1 cellular context compared by ENCODE assay signal in genomic region chr4:78588894-78589545, GRCh38.
TF ChIP-seq lines count a peak whose summit lies in the region.

No MANE protein-coding gene starts in this region.

TF ChIP-seq in SK-N-SH treated with all-trans-retinoic acid at 6 μM for 48 hours, 23 proteins besides CTCF, POLR2A, EP300 and RAD21 (continued from another document):
- TF ChIP-seq, protein P1, sequence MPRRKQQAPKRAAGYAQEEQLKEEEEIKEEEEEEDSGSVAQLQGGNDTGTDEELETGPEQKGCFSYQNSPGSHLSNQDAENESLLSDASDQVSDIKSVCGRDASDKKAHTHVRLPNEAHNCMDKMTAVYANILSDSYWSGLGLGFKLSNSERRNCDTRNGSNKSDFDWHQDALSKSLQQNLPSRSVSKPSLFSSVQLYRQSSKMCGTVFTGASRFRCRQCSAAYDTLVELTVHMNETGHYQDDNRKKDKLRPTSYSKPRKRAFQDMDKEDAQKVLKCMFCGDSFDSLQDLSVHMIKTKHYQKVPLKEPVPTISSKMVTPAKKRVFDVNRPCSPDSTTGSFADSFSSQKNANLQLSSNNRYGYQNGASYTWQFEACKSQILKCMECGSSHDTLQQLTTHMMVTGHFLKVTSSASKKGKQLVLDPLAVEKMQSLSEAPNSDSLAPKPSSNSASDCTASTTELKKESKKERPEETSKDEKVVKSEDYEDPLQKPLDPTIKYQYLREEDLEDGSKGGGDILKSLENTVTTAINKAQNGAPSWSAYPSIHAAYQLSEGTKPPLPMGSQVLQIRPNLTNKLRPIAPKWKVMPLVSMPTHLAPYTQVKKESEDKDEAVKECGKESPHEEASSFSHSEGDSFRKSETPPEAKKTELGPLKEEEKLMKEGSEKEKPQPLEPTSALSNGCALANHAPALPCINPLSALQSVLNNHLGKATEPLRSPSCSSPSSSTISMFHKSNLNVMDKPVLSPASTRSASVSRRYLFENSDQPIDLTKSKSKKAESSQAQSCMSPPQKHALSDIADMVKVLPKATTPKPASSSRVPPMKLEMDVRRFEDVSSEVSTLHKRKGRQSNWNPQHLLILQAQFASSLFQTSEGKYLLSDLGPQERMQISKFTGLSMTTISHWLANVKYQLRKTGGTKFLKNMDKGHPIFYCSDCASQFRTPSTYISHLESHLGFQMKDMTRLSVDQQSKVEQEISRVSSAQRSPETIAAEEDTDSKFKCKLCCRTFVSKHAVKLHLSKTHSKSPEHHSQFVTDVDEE (CRISPR knock-in tag; IDR thresholded peaks at IDR 0.05): no peak
- TF ChIP-seq POU6F1 (CRISPR knock-in tag; IDR thresholded peaks at IDR 0.05; ENCODE audit: borderline replicate concordance, low read depth): no peak
- TF ChIP-seq PATZ1 (CRISPR knock-in tag; IDR thresholded peaks at IDR 0.05; ENCODE audit: borderline replicate concordance): no peak
- no peak for TF ChIP-seq SNAI2 (CRISPR knock-in tag; IDR thresholded peaks at IDR 0.05)
